ENCODE assay signal across 1 cellular context in genomic region chr9:16954032-16954431, GRCh38.
A peak's percentile ranks its signal among the peaks of the same experiment; 100 is the strongest.
TF ChIP-seq lines count a peak whose summit lies in the region.

No MANE protein-coding gene starts in this region.

TF ChIP-seq in HEK293, 187 proteins besides CTCF, POLR2A, EP300 and RAD21 (continued from another document and continues in another):
- TF ChIP-seq ZNF518A (tag by site-specific recombination; conservative IDR thresholded peaks at IDR 0.05; ENCODE audit: low read depth) = no peak
- no peak for TF ChIP-seq ZNF837 (tag by site-specific recombination; IDR thresholded peaks at IDR 0.05)
- TF ChIP-seq ZNF37A (tag by site-specific recombination; IDR thresholded peaks at IDR 0.05) = no peak
- no peak for TF ChIP-seq HOXA7 (CRISPR knock-in tag; IDR thresholded peaks at IDR 0.05; ENCODE audit: borderline replicate concordance)
- TF ChIP-seq ZSCAN4 (tag by site-specific recombination; IDR thresholded peaks at IDR 0.05) = no peak
- TF ChIP-seq ZNF664 (tag by site-specific recombination; IDR thresholded peaks at IDR 0.05) = no peak
- no peak for TF ChIP-seq ZBTB10 (tag by site-specific recombination; IDR thresholded peaks at IDR 0.05)
- TF ChIP-seq PRDM10 (tag by site-specific recombination; IDR thresholded peaks at IDR 0.05) = no peak
- no peak for TF ChIP-seq ZNF544 (tag by site-specific recombination; IDR thresholded peaks at IDR 0.05)
- TF ChIP-seq RBAK (tag by site-specific recombination; IDR thresholded peaks at IDR 0.05) = no peak
- no peak for TF ChIP-seq ZNF791 (tag by site-specific recombination; IDR thresholded peaks at IDR 0.05)
- 0 out of 2 replicates have a peak, but pooled peaks have one; percentile 7 for TF ChIP-seq ZNF146 (tag by site-specific recombination; IDR thresholded peaks at IDR 0.05)
- TF ChIP-seq ZNF280C (tag by site-specific recombination; IDR thresholded peaks at IDR 0.05) = no peak
- peak; percentile 82 for TF ChIP-seq TCF7L2 (IDR thresholded peaks at IDR 0.05; ENCODE audit: borderline replicate concordance, low read depth, low read length)
- TF ChIP-seq HOXC10 (CRISPR knock-in tag; IDR thresholded peaks at IDR 0.05) = no peak
- TF ChIP-seq ZNF776 (tag by site-specific recombination; IDR thresholded peaks at IDR 0.05; ENCODE audit: borderline replicate concordance) = no peak
- TF ChIP-seq ZNF501 (tag by site-specific recombination; IDR thresholded peaks at IDR 0.05) = no peak
- peak; percentile 32; the same call in 1 of the 2 replicates for TF ChIP-seq INSM2 (tag by site-specific recombination; IDR thresholded peaks at IDR 0.05)
- TF ChIP-seq ZBTB20 (tag by site-specific recombination; IDR thresholded peaks at IDR 0.05) = no peak
- no peak for TF ChIP-seq ZNF394 (tag by site-specific recombination; IDR thresholded peaks at IDR 0.05; ENCODE audit: borderline replicate concordance)
- TF ChIP-seq ZNF426 (tag by site-specific recombination; IDR thresholded peaks at IDR 0.05) = no peak
- no peak for TF ChIP-seq ZSCAN16 (tag by site-specific recombination; IDR thresholded peaks at IDR 0.05)
- TF ChIP-seq ZNF549 (tag by site-specific recombination; IDR thresholded peaks at IDR 0.05) = no peak
- TF ChIP-seq ZNF843 (tag by site-specific recombination; IDR thresholded peaks at IDR 0.05) = peak; percentile 98
- TF ChIP-seq ZNF670 (tag by site-specific recombination; IDR thresholded peaks at IDR 0.05; ENCODE audit: low read depth) = no peak
- TF ChIP-seq ZNF548 (tag by site-specific recombination; IDR thresholded peaks at IDR 0.05) = no peak
- TF ChIP-seq ZNF701 (tag by site-specific recombination; IDR thresholded peaks at IDR 0.05) = no peak
- TF ChIP-seq HOXD13 (CRISPR knock-in tag; IDR thresholded peaks at IDR 0.05; ENCODE audit: borderline replicate concordance) = 0 out of 2 replicates have a peak, but pooled peaks have one; percentile 29
- no peak for TF ChIP-seq ZNF23 (tag by site-specific recombination; IDR thresholded peaks at IDR 0.05; ENCODE audit: borderline replicate concordance)
- no peak for TF ChIP-seq AEBP2 (tag by site-specific recombination; IDR thresholded peaks at IDR 0.05; ENCODE audit: borderline replicate concordance)
- TF ChIP-seq REST (tag by site-specific recombination; IDR thresholded peaks at IDR 0.05) = no peak
